In the genomic region with DNA sequence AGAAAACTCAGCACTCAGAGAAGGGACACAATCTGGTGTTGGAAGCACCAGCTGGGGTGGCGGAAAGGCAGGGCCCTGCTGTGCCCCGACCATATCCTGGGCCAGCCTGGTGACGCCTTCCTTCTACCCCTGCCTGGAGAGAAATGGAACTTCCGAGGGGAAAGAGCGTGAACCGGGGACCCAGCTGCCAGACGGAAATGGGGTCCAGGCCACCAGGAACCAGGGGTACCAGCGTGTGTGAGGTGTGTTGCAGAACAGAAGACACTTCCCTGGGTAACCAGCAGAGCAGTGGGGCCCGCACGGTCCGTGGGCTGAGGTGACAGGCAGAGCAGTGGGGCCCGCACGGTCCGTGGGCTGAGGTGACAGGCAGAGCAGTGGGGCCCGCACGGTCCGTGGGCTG, we compare ENCODE assay signal across 19 cellular contexts. TPM values are rescaled to one million over a fixed set of nuclear protein-coding genes. Genes with fewer than 3 reads are reported as not detected.
DNase-seq lines count a peak whose midpoint lies in the region; ATAC-seq, FAIRE-seq and TF ChIP-seq lines count a peak whose summit lies in the region.
"Had no signal": no experiment of that assay in that cellular context is flagged by ENCODE, and none has a peak within 500 bp of the region (broad histone marks: within the 10 kb centered on the region; RNA-seq: fewer than 3 reads in every experiment).

No MANE protein-coding gene starts in this region.

- DNase-seq in activated CD4-positive, alpha-beta T cell treated with anti-CD3 and anti-CD28 coated beads, Interleukin-2, amount 10 ng/mL, durations not matched to agents 24 days and 14 days, result no peak
- DNase-seq in activated CD4-positive, alpha-beta T cell treated with anti-CD3 and anti-CD28 coated beads for 1 hour, result no peak
- DNase-seq in kidney (peak; percentile 45), posterior vena cava (ENCODE audit: low spot score) (peak; percentile 77), KG1 (lab: John Stamatoyannopoulos, UW) (no peak), GM10266 (ENCODE audit: extremely low spot score) (no peak)
- DNase-seq: DMS 273 treated with DMSO at 0.1 percent for 48 hours, GF-D8, GOT3, NCI-H1436, NCI-H2029, NCI-H2171, NCI-H446 treated with DMSO at 0.1 percent for 48 hours, RPMI8226 had no signal

- H3K27ac Mint-ChIP-seq in activated CD4-positive, alpha-beta T cell treated with anti-CD3 and anti-CD28 coated beads, Interleukin-2, amount 10 ng/mL, durations not matched to agents 24 days and 14 days, result peak overlapping the region; percentile 24

- no peak overlapping the region for H3K9ac ChIP-seq in kidney (ENCODE audit: low read length in 2 of 2)

- H3K4me3 ChIP-seq in HEK293 (ENCODE audit: low read depth, low read length) (no peak overlapping the region), kidney (ENCODE audit: low read length in 2 of 2) (no peak overlapping the region)
- H3K4me3 ChIP-seq: K562 had no signal

- intact Hi-C loops in activated CD4-positive, alpha-beta T cell treated with anti-CD3 and anti-CD28 coated beads, Interleukin-2, amount 10 ng/mL, durations not matched to agents 24 days and 14 days (cut with micrococcal nuclease), result no loop called here
- intact Hi-C loops in kidney (cut with DNase I) (no loop called here), posterior vena cava (cut with DNase I) (no loop called here)

- H3K9me3 Mint-ChIP-seq in activated CD4-positive, alpha-beta T cell treated with anti-CD3 and anti-CD28 coated beads, Interleukin-2, amount 10 ng/mL, durations not matched to agents 24 days and 14 days, result peaks cover 5% of the 10 kb centered on the region

- peaks cover 10% of the 10 kb centered on the region for H3K4me1 Mint-ChIP-seq in activated CD4-positive, alpha-beta T cell treated with anti-CD3 and anti-CD28 coated beads, Interleukin-2, amount 10 ng/mL, durations not matched to agents 24 days and 14 days

- H3K27ac ChIP-seq in HEK293 (ENCODE audit: extremely low read depth, low read depth, low read length), result no peak overlapping the region
- H3K27ac ChIP-seq in kidney (ENCODE audit: low read depth in 2 of 2, low read length in 2 of 2), result no peak overlapping the region
- H3K27ac ChIP-seq: C4-2B had no signal

- H3K36me3 Mint-ChIP-seq in activated CD4-positive, alpha-beta T cell treated with anti-CD3 and anti-CD28 coated beads, Interleukin-2, amount 10 ng/mL, durations not matched to agents 24 days and 14 days (ENCODE audit: low read depth), result peaks cover 6% of the 10 kb centered on the region

- H3K9me3 ChIP-seq in HEK293 (ENCODE audit: control insufficient read depth, insufficient read depth, low read depth, low read length) (no peaks in the 10 kb centered on the region), kidney (ENCODE audit: control insufficient read depth in 1 of 2, low read length in 2 of 2) (peaks cover 0 to 5% of the 10 kb centered on the region in 2 donors)

- CTCF ChIA-PET in HEK293 (lab: Yijun Ruan, JAX), result no interaction called here

- no peak for TF ChIP-seq CTCF in HEK293 (tag by site-specific recombination; IDR thresholded peaks at IDR 0.05)
- no peak for TF ChIP-seq CTCF in kidney (IDR thresholded peaks at IDR 0.05; ENCODE audit: borderline replicate concordance, extremely low read depth, insufficient read depth)
- TF ChIP-seq CTCF in GM10266 (IDR thresholded peaks at IDR 0.05; ENCODE audit: control insufficient read depth, insufficient read depth, low read depth, missing control alignments), result no peak

- POLR2A ChIA-PET in HEK293 (lab: Yijun Ruan, JAX), result no interaction called here

- H3K36me3 ChIP-seq in HEK293 (ENCODE audit: control insufficient read depth in 2 of 2, insufficient read depth in 1 of 2, low read length in 2 of 2) (peaks cover 0 to 13% of the 10 kb centered on the region in 2 experiments; a peak in 2 of 3 replicates), kidney (ENCODE audit: control insufficient read depth in 1 of 2, insufficient read depth in 2 of 2, low read length in 2 of 2) (no peaks in the 10 kb centered on the region)

- no peak for ATAC-seq in HG03469 (IDR thresholded peaks at IDR 0.05; ENCODE audit: unreplicated experiment)
- ATAC-seq: K562 had no signal

- H3K4me3 Mint-ChIP-seq in activated CD4-positive, alpha-beta T cell treated with anti-CD3 and anti-CD28 coated beads, Interleukin-2, amount 10 ng/mL, durations not matched to agents 24 days and 14 days, result no peak overlapping the region

- FAIRE-seq in kidney (lab: Jason Lieb, UNC), result no peak
- FAIRE-seq: GM12892, K562 had no signal

- H3K27me3 Mint-ChIP-seq in activated CD4-positive, alpha-beta T cell treated with anti-CD3 and anti-CD28 coated beads, Interleukin-2, amount 10 ng/mL, durations not matched to agents 24 days and 14 days, result peaks cover under 1% of the 10 kb centered on the region

- no peaks in the 10 kb centered on the region for H3K4me1 ChIP-seq in HEK293 (ENCODE audit: control insufficient read depth, insufficient read depth, low read length)
- peaks cover 5 to 9% of the 10 kb centered on the region in 2 donors for H3K4me1 ChIP-seq in kidney (ENCODE audit: control insufficient read depth in 1 of 2, insufficient read depth in 1 of 2, low read depth in 1 of 2, low read length in 2 of 2)

TF ChIP-seq in HEK293, 187 proteins besides CTCF, POLR2A, EP300 and RAD21:
- TF ChIP-seq IKZF3 (tag by site-specific recombination; IDR thresholded peaks at IDR 0.05) (no peak), ZFHX2 (tag by site-specific recombination; conservative IDR thresholded peaks at IDR 0.05) (peak; percentile 67), ZNF366 (tag by site-specific recombination; conservative IDR thresholded peaks at IDR 0.05) (no peak)

RNA-seq across cellular contexts. Expression of a gene that starts 6.8 kb away (rescaled TPM):
- 4.9 and 5.4 TPM in 2 replicates for total RNA-seq in activated CD4-positive, alpha-beta T cell treated with anti-CD3 and anti-CD28 coated beads, Interleukin-2, amount 10 ng/mL, durations not matched to agents 24 days and 14 days
- total RNA-seq in kidney (21.7 TPM), posterior vena cava (1 to 10 TPM; 4.2 to 6.3 TPM)
- 36.1 TPM for polyA plus RNA-seq in kidney (ENCODE audit: insufficient read depth, low read depth, low replicate concordance)

RNA-seq across cellular contexts. Expression of a gene that starts 24.8 kb away (rescaled TPM):
- 38.7 and 43.4 TPM in 2 replicates for total RNA-seq in activated CD4-positive, alpha-beta T cell treated with anti-CD3 and anti-CD28 coated beads, Interleukin-2, amount 10 ng/mL, durations not matched to agents 24 days and 14 days
- 30.6 TPM for total RNA-seq in kidney
- polyA plus RNA-seq in kidney (ENCODE audit: insufficient read depth, low read depth, low replicate concordance), result 36.6 TPM
- total RNA-seq in posterior vena cava, result 10 to 100 TPM; 18.5 to 19.5 TPM

RNA-seq across cellular contexts. Expression of a gene that starts 43.5 kb away (rescaled TPM):
- 62.8 and 66.8 TPM in 2 replicates for total RNA-seq in activated CD4-positive, alpha-beta T cell treated with anti-CD3 and anti-CD28 coated beads, Interleukin-2, amount 10 ng/mL, durations not matched to agents 24 days and 14 days
- total RNA-seq in kidney (65.4 TPM), posterior vena cava (10 to 100 TPM; 49.7 to 56.5 TPM)
- polyA plus RNA-seq in kidney (ENCODE audit: insufficient read depth, low read depth, low replicate concordance), result 64.7 TPM

RNA-seq across cellular contexts. Expression of a gene that starts 43.7 kb away (rescaled TPM):
- total RNA-seq in activated CD4-positive, alpha-beta T cell treated with anti-CD3 and anti-CD28 coated beads, Interleukin-2, amount 10 ng/mL, durations not matched to agents 24 days and 14 days, result 2.9 and 3.7 TPM in 2 replicates
- total RNA-seq in kidney (33.3 TPM), posterior vena cava (10 to 100 TPM in 1 of 2 donors, 1 to 10 TPM in 1; 9.6 to 13.2 TPM)
- polyA plus RNA-seq in kidney (ENCODE audit: insufficient read depth, low read depth, low replicate concordance), result 114 TPM

Comparison
In these comparisons a context has a peak if more than half of its experiments do, and no peak if none do; other contexts are left out.
1. DNase-seq: peak in kidney (single experiment) and posterior vena cava (single experiment); none in activated CD4-positive, alpha-beta T cell treated with anti-CD3 and anti-CD28 coated beads, Interleukin-2, amount 10 ng/mL, durations not matched to agents 24 days and 14 days (single experiment), activated CD4-positive, alpha-beta T cell treated with anti-CD3 and anti-CD28 coated beads for 1 hour (single experiment), KG1 (single experiment) and GM10266 (single experiment).